ENCODE assay signal across 1 cellular context in the genomic region with DNA sequence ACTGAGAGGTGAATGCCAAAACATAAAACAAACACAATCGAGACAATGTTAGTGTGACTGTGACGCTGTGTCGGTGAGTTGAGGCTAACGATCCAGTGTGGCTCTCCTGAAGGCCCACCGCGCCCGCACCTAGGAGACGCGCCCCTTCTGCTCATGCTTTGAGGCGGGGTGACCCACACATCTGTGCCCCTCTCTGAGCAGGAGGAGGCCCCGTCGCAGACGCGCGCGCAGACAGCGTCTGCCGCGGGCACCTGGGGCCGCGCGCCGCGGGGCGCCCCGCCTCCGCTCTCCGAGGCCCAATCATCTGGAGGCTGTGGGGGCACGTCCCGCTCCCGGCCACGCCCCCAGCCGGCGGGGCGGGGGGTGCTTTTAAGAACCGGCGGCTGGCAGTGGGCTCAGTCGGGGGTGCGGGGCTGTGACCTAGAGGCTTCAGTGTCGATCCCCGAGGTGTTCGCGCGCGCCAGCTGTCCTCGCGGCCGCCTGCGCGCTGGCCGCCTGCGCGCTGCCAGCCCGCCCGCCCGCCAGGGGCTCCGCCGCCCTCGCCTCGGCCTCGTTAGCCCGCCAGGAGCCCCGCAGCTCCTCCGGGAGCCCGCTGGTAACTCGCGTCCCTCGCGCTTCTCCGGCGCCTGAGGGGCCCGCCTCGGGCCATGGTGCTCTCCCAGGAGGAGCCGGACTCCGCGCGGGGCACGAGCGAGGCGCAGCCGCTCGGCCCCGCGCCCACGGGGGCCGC.
TF ChIP-seq lines count a peak whose summit lies in the region.

A gene with protein sequence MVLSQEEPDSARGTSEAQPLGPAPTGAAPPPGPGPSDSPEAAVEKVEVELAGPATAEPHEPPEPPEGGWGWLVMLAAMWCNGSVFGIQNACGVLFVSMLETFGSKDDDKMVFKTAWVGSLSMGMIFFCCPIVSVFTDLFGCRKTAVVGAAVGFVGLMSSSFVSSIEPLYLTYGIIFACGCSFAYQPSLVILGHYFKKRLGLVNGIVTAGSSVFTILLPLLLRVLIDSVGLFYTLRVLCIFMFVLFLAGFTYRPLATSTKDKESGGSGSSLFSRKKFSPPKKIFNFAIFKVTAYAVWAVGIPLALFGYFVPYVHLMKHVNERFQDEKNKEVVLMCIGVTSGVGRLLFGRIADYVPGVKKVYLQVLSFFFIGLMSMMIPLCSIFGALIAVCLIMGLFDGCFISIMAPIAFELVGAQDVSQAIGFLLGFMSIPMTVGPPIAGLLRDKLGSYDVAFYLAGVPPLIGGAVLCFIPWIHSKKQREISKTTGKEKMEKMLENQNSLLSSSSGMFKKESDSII (plus strand): TSS at position 398 of the 730 bp plus-strand sequence. CDS start 250 bp downstream, at position 648.

TF ChIP-seq in HepG2, 621 proteins besides CTCF, POLR2A, EP300 and RAD21 (continued from another document and continues in another):
- TF ChIP-seq, protein P1, sequence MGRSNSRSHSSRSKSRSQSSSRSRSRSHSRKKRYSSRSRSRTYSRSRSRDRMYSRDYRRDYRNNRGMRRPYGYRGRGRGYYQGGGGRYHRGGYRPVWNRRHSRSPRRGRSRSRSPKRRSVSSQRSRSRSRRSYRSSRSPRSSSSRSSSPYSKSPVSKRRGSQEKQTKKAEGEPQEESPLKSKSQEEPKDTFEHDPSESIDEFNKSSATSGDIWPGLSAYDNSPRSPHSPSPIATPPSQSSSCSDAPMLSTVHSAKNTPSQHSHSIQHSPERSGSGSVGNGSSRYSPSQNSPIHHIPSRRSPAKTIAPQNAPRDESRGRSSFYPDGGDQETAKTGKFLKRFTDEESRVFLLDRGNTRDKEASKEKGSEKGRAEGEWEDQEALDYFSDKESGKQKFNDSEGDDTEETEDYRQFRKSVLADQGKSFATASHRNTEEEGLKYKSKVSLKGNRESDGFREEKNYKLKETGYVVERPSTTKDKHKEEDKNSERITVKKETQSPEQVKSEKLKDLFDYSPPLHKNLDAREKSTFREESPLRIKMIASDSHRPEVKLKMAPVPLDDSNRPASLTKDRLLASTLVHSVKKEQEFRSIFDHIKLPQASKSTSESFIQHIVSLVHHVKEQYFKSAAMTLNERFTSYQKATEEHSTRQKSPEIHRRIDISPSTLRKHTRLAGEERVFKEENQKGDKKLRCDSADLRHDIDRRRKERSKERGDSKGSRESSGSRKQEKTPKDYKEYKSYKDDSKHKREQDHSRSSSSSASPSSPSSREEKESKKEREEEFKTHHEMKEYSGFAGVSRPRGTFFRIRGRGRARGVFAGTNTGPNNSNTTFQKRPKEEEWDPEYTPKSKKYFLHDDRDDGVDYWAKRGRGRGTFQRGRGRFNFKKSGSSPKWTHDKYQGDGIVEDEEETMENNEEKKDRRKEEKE (IDR thresholded peaks at IDR 0.05), result no peak
- TF ChIP-seq KLF13 (CRISPR knock-in tag; IDR thresholded peaks at IDR 0.05) (no peak), NFAT5 (CRISPR knock-in tag; IDR thresholded peaks at IDR 0.05) (no peak), ISX (CRISPR knock-in tag; conservative IDR thresholded peaks at IDR 0.05) (no peak), NCOA5 (CRISPR knock-in tag; IDR thresholded peaks at IDR 0.05) (no peak), ZFP41 (CRISPR knock-in tag; IDR thresholded peaks at IDR 0.05; ENCODE audit: borderline replicate concordance) (no peak), ATF6 (CRISPR knock-in tag; conservative IDR thresholded peaks at IDR 0.05) (no peak), ZNF225 (CRISPR knock-in tag; IDR thresholded peaks at IDR 0.05) (no peak), ZNF619 (CRISPR knock-in tag; IDR thresholded peaks at IDR 0.05) (0 out of 2 replicates have a peak, but pooled peaks have one; percentile 62), LCORL (IDR thresholded peaks at IDR 0.05) (no peak), LCORL (CRISPR knock-in tag; IDR thresholded peaks at IDR 0.05) (no peak), ZFYVE20 (CRISPR knock-in tag; IDR thresholded peaks at IDR 0.05; ENCODE audit: borderline replicate concordance, low read depth) (no peak), TMF1 (CRISPR knock-in tag; IDR thresholded peaks at IDR 0.05; ENCODE audit: low read depth) (no peak), PRMT3 (CRISPR knock-in tag; IDR thresholded peaks at IDR 0.05; ENCODE audit: borderline replicate concordance, low read depth) (0 out of 2 replicates have a peak, but pooled peaks have one; percentile 68), HDAC2 (CRISPR knock-in tag; IDR thresholded peaks at IDR 0.05) (no peak; the same call in 1 of the 2 replicates), RXRA (CRISPR knock-in tag; IDR thresholded peaks at IDR 0.05) (no peak), TARDBP (CRISPR knock-in tag; IDR thresholded peaks at IDR 0.05) (no peak), ZNF550 (CRISPR knock-in tag; IDR thresholded peaks at IDR 0.05; ENCODE audit: borderline replicate concordance) (no peak), ZNF713 (CRISPR knock-in tag; IDR thresholded peaks at IDR 0.05) (no peak), CHD4 (IDR thresholded peaks at IDR 0.05; ENCODE audit: borderline replicate concordance, low read length) (no peak), GRHL1 (CRISPR knock-in tag; conservative IDR thresholded peaks at IDR 0.05) (no peak), MAFG (CRISPR knock-in tag; IDR thresholded peaks at IDR 0.05) (no peak), JUND (CRISPR knock-in tag; IDR thresholded peaks at IDR 0.05) (no peak), SIX4 (CRISPR knock-in tag; IDR thresholded peaks at IDR 0.05) (no peak), REL (CRISPR knock-in tag; conservative IDR thresholded peaks at IDR 0.05) (no peak), RARA (CRISPR knock-in tag; IDR thresholded peaks at IDR 0.05) (no peak), NRL (CRISPR knock-in tag; IDR thresholded peaks at IDR 0.05; ENCODE audit: borderline replicate concordance) (0 out of 2 replicates have a peak, but pooled peaks have one; percentile 40), XBP1 (CRISPR knock-in tag; IDR thresholded peaks at IDR 0.05) (no peak), ZNF598 (CRISPR knock-in tag; IDR thresholded peaks at IDR 0.05; ENCODE audit: borderline replicate concordance) (no peak), ZNF672 (CRISPR knock-in tag; IDR thresholded peaks at IDR 0.05) (no peak), ZNF207 (IDR thresholded peaks at IDR 0.05; ENCODE audit: borderline replicate concordance) (no peak), ATF7-NPFF (CRISPR knock-in tag; IDR thresholded peaks at IDR 0.05; ENCODE audit: low read depth) (peak; percentile 70; the same call in 1 of the 2 replicates), NR0B2 (CRISPR knock-in tag; IDR thresholded peaks at IDR 0.05) (0 out of 2 replicates have a peak, but pooled peaks have one; percentile 42), ZNF703 (CRISPR knock-in tag; IDR thresholded peaks at IDR 0.05; ENCODE audit: borderline replicate concordance) (no peak), TSC22D2 (CRISPR knock-in tag; IDR thresholded peaks at IDR 0.05; ENCODE audit: borderline replicate concordance) (no peak), ZNF567 (CRISPR knock-in tag; IDR thresholded peaks at IDR 0.05; ENCODE audit: borderline replicate concordance) (no peak), BCL6 (CRISPR knock-in tag; IDR thresholded peaks at IDR 0.05) (no peak), ZNF205 (CRISPR knock-in tag; IDR thresholded peaks at IDR 0.05) (no peak)
- TF ChIP-seq, protein P2, sequence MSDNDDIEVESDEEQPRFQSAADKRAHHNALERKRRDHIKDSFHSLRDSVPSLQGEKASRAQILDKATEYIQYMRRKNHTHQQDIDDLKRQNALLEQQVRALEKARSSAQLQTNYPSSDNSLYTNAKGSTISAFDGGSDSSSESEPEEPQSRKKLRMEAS (IDR thresholded peaks at IDR 0.05), result peak; percentile 60
- TF ChIP-seq, protein P3, sequence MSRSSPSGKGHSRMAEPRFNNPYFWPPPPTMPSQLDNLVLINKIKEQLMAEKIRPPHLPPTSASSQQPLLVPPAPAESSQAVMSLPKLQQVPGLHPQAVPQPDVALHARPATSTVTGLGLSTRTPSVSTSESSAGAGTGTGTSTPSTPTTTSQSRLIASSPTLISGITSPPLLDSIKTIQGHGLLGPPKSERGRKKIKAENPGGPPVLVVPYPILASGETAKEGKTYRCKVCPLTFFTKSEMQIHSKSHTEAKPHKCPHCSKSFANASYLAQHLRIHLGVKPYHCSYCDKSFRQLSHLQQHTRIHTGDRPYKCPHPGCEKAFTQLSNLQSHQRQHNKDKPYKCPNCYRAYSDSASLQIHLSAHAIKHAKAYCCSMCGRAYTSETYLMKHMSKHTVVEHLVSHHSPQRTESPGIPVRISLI (CRISPR knock-in tag; IDR thresholded peaks at IDR 0.05; ENCODE audit: borderline replicate concordance), result no peak
- TF ChIP-seq, protein P4, sequence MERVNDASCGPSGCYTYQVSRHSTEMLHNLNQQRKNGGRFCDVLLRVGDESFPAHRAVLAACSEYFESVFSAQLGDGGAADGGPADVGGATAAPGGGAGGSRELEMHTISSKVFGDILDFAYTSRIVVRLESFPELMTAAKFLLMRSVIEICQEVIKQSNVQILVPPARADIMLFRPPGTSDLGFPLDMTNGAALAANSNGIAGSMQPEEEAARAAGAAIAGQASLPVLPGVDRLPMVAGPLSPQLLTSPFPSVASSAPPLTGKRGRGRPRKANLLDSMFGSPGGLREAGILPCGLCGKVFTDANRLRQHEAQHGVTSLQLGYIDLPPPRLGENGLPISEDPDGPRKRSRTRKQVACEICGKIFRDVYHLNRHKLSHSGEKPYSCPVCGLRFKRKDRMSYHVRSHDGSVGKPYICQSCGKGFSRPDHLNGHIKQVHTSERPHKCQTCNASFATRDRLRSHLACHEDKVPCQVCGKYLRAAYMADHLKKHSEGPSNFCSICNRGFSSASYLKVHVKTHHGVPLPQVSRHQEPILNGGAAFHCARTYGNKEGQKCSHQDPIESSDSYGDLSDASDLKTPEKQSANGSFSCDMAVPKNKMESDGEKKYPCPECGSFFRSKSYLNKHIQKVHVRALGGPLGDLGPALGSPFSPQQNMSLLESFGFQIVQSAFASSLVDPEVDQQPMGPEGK (CRISPR knock-in tag; IDR thresholded peaks at IDR 0.05), result peak; percentile 79
- TF ChIP-seq, protein P5, sequence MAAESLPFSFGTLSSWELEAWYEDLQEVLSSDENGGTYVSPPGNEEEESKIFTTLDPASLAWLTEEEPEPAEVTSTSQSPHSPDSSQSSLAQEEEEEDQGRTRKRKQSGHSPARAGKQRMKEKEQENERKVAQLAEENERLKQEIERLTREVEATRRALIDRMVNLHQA (CRISPR knock-in tag; IDR thresholded peaks at IDR 0.05), result no peak
